ENCODE assay signal across 1 cellular context in the genomic region with DNA sequence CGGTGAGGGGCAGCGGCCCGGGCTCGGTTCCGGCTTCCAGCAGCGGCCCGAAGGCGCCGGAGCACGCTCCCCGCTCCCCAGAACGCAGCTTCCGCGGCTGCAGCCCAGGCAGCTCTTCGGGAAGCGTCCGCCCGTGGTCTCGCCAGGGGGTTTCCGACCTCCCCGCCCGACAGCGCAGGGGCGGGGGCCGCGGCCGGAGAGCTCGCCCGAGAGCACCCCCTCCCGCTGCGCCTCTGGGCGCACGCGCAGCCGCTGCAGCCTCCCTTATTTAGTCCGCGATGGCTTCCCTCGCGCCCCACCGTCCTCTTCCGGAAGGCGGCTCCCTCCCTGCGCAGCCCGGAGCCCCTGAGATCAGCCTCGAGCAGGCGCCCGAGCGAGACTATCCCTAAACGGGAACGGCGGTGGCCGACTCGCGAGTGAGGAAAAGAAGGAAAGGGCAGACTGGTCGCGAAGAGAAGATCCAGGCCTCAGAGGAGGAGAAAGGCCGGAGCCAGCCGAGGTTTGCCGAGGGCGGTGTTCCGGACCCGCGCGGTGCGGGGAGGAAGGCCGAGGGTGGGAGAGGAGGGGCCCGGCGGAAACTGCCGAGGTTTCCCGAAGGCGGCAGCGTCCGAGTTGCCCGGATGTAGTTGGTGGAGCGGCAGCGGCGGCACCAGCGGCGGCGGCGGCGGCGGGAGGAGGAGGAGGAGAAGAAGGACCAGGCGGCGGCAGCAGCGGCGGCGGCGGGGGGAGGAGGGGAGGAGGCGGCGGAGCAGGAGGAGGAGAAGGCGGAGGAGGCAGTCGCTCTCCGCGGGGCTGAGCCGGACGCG.
A peak's percentile ranks its signal among the peaks of the same experiment; 100 is the strongest.
TF ChIP-seq lines count a peak whose summit lies in the region.

Gene WAC (plus strand): TSS at position 610 of the 806 bp plus-strand sequence. CDS start 462 bp downstream, outside the sequence.

TF ChIP-seq in GM12878, 131 proteins besides CTCF, POLR2A, EP300 and RAD21 (continued from another document):
- TF ChIP-seq ZNF274 (IDR thresholded peaks at IDR 0.05; ENCODE audit: insufficient read depth, insufficient read length) (no peak), MXI1 (IDR thresholded peaks at IDR 0.05; ENCODE audit: low read depth, low read length) (peak; percentile 50; the same call in 1 of the 2 replicates), ASH2L (IDR thresholded peaks at IDR 0.05; ENCODE audit: borderline replicate concordance, low read depth) (no peak), ZNF207 (IDR thresholded peaks at IDR 0.05; ENCODE audit: borderline replicate concordance) (peak; percentile 85), BMI1 (IDR thresholded peaks at IDR 0.05; ENCODE audit: borderline replicate concordance) (no peak), NRF1 (conservative IDR thresholded peaks at IDR 0.05; ENCODE audit: low read depth, low read length) (peak; percentile 85), ATF7 (IDR thresholded peaks at IDR 0.05; ENCODE audit: low read depth) (0 out of 2 replicates have a peak, but pooled peaks have one; percentile 17), KLF5 (IDR thresholded peaks at IDR 0.05; ENCODE audit: partially characterized antibody) (peak; percentile 60), MYC (IDR thresholded peaks at IDR 0.05; ENCODE audit: insufficient read depth, insufficient read length, insufficient replicate concordance, low read length, severe bottlenecking) (peak; percentile 32), CBX3 (IDR thresholded peaks at IDR 0.05; ENCODE audit: borderline replicate concordance, low read depth) (no peak), RELA (IDR thresholded peaks at IDR 0.05; ENCODE audit: borderline replicate concordance, partially characterized antibody) (peak; percentile 96), DPF2 (IDR thresholded peaks at IDR 0.05) (peak; percentile 95), SMC3 (IDR thresholded peaks at IDR 0.05; ENCODE audit: borderline replicate concordance, low read length) (no peak), MEF2B (IDR thresholded peaks at IDR 0.05; ENCODE audit: partially characterized antibody, poor library complexity, severe bottlenecking) (peak; percentile 34), NR2F1 (conservative IDR thresholded peaks at IDR 0.05) (peak; percentile 85), ZBTB11 (CRISPR knock-in tag; IDR thresholded peaks at IDR 0.05) (no peak), NR2C1 (IDR thresholded peaks at IDR 0.05) (peak; percentile 51; the same call in 1 of the 2 replicates), PAX5 (IDR thresholded peaks at IDR 0.05; ENCODE audit: borderline replicate concordance, low read depth, low read length) (0 out of 2 replicates have a peak, but pooled peaks have one; percentile 12), ZNF24 (IDR thresholded peaks at IDR 0.05) (0 out of 2 replicates have a peak, but pooled peaks have one; percentile 65), CREM (IDR thresholded peaks at IDR 0.05; ENCODE audit: low read depth) (peak; percentile 8; the same call in 1 of the 2 replicates), YY1 (IDR thresholded peaks at IDR 0.05; ENCODE audit: low read depth, low read length) (peak; percentile 93), BRCA1 (IDR thresholded peaks at IDR 0.05; ENCODE audit: low read depth, low read length) (no peak), GATAD2B (conservative IDR thresholded peaks at IDR 0.05; ENCODE audit: low read depth) (peak; percentile 97)
- TF ChIP-seq, protein P1, sequence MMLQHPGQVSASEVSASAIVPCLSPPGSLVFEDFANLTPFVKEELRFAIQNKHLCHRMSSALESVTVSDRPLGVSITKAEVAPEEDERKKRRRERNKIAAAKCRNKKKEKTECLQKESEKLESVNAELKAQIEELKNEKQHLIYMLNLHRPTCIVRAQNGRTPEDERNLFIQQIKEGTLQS (IDR thresholded peaks at IDR 0.05; ENCODE audit: borderline replicate concordance, extremely low read depth, low read depth, low read length): no peak
- TF ChIP-seq, protein P2, sequence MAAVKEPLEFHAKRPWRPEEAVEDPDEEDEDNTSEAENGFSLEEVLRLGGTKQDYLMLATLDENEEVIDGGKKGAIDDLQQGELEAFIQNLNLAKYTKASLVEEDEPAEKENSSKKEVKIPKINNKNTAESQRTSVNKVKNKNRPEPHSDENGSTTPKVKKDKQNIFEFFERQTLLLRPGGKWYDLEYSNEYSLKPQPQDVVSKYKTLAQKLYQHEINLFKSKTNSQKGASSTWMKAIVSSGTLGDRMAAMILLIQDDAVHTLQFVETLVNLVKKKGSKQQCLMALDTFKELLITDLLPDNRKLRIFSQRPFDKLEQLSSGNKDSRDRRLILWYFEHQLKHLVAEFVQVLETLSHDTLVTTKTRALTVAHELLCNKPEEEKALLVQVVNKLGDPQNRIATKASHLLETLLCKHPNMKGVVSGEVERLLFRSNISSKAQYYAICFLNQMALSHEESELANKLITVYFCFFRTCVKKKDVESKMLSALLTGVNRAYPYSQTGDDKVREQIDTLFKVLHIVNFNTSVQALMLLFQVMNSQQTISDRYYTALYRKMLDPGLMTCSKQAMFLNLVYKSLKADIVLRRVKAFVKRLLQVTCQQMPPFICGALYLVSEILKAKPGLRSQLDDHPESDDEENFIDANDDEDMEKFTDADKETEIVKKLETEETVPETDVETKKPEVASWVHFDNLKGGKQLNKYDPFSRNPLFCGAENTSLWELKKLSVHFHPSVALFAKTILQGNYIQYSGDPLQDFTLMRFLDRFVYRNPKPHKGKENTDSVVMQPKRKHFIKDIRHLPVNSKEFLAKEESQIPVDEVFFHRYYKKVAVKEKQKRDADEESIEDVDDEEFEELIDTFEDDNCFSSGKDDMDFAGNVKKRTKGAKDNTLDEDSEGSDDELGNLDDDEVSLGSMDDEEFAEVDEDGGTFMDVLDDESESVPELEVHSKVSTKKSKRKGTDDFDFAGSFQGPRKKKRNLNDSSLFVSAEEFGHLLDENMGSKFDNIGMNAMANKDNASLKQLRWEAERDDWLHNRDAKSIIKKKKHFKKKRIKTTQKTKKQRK (IDR thresholded peaks at IDR 0.05; ENCODE audit: low read depth, low read length): no peak
- TF ChIP-seq, protein P3, sequence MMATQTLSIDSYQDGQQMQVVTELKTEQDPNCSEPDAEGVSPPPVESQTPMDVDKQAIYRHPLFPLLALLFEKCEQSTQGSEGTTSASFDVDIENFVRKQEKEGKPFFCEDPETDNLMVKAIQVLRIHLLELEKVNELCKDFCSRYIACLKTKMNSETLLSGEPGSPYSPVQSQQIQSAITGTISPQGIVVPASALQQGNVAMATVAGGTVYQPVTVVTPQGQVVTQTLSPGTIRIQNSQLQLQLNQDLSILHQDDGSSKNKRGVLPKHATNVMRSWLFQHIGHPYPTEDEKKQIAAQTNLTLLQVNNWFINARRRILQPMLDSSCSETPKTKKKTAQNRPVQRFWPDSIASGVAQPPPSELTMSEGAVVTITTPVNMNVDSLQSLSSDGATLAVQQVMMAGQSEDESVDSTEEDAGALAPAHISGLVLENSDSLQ (IDR thresholded peaks at IDR 0.05): peak; percentile 43
